Comparison of ENCODE assay signal across 1 cellular context in the genomic region with DNA sequence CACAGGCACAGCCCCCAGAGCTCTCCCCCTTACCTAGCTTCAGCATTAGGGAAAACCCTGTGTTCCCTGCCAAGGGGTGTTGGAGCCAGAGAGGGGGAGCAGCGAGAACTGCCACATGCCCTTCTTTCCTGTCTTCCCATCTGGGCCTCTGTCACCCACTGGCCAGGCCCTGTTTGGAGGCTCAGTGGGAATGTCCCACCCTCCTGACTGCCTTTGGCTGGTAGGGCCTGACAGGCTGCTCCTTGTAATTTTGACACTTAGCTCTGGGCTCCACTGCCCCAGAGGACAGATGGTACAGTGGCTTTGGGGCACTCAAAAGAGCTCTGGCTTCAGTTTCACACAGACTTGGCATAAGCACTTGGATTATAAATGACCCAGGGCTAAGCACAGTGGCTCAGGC.
TF ChIP-seq lines count a peak whose summit lies in the region.

No MANE protein-coding gene starts in this region.

TF ChIP-seq in IMR-90, 13 proteins besides CTCF, POLR2A, EP300 and RAD21 (continued from another document):
- no peak for TF ChIP-seq MAZ (IDR thresholded peaks at IDR 0.05; ENCODE audit: borderline replicate concordance, low read depth, low read length)
- no peak for TF ChIP-seq RCOR1 (IDR thresholded peaks at IDR 0.05; ENCODE audit: insufficient replicate concordance, low read length)
- TF ChIP-seq BHLHE40 (IDR thresholded peaks at IDR 0.05; ENCODE audit: low read depth, low read length) = no peak
- no peak for TF ChIP-seq CEBPB (IDR thresholded peaks at IDR 0.05; ENCODE audit: low read depth, low read length)
- TF ChIP-seq CHD1 (IDR thresholded peaks at IDR 0.05; ENCODE audit: low read depth, low read length) = no peak
- TF ChIP-seq RFX5 (IDR thresholded peaks at IDR 0.05; ENCODE audit: low read depth, low read length) = no peak
- no peak for TF ChIP-seq USF2 (IDR thresholded peaks at IDR 0.05; ENCODE audit: low read depth, low read length)
- TF ChIP-seq MXI1 (IDR thresholded peaks at IDR 0.05; ENCODE audit: borderline replicate concordance, low read depth, low read length) = no peak
